10 cellular contexts compared by ENCODE assay signal in genomic region chr17:57881783-57882291, GRCh38. TPM values are rescaled to one million over a fixed set of nuclear protein-coding genes. Genes with fewer than 3 reads are reported as not detected.
DNase-seq lines count a peak whose midpoint lies in the region; ATAC-seq and TF ChIP-seq lines count a peak whose summit lies in the region.
"Had no signal": no experiment of that assay in that cellular context is flagged by ENCODE, and none has a peak within 500 bp of the region (broad histone marks: within the 10 kb centered on the region; RNA-seq: fewer than 3 reads in every experiment).

No MANE protein-coding gene starts in this region.

- H3K27me3 ChIP-seq in RWPE2 (ENCODE audit: insufficient read depth, poor library complexity, severe bottlenecking) (no peaks in the 10 kb centered on the region), neural progenitor cell (no peaks in the 10 kb centered on the region), upper lobe of right lung (no peaks in the 10 kb centered on the region)

- no peaks in the 10 kb centered on the region for H3K9me2 ChIP-seq in OCI-LY7 (ENCODE audit: insufficient read depth, low read length)

- peaks cover 31% of the 10 kb centered on the region for H3K4me1 ChIP-seq in RWPE2 (ENCODE audit: insufficient read depth, poor library complexity, severe bottlenecking)
- peaks cover 26% of the 10 kb centered on the region for H3K4me1 ChIP-seq in neural progenitor cell
- peaks cover 10% of the 10 kb centered on the region for H3K4me1 ChIP-seq in upper lobe of right lung
- peaks cover 3% of the 10 kb centered on the region for H3K4me1 ChIP-seq in OCI-LY7 (ENCODE audit: insufficient read depth, low read length, poor library complexity, severe bottlenecking)

- peaks cover 28% of the 10 kb centered on the region for H3K36me3 Mint-ChIP-seq in neural progenitor cell

- POLR2A ChIA-PET in OCI-LY7 (lab: Charles Lee): no interaction called here

- H3K4me3 Mint-ChIP-seq in neural progenitor cell: no peak overlapping the region

- H3K36me3 ChIP-seq in RWPE2 (ENCODE audit: low read depth) (peaks cover 16% of the 10 kb centered on the region), neural progenitor cell (no peaks in the 10 kb centered on the region), upper lobe of right lung (peaks cover 24% of the 10 kb centered on the region), OCI-LY7 (ENCODE audit: insufficient read depth, low read length) (no peaks in the 10 kb centered on the region)

- H4K20me1 ChIP-seq in neural progenitor cell (ENCODE audit: low read depth): no peaks in the 10 kb centered on the region
- no peaks in the 10 kb centered on the region for H4K20me1 ChIP-seq in OCI-LY7 (ENCODE audit: insufficient read depth, low read length)

- H3K4me1 Mint-ChIP-seq in neural progenitor cell: peaks cover 50% of the 10 kb centered on the region

- ATAC-seq in RWPE2 (ENCODE audit: low read depth) (no peak), upper lobe of right lung (no peak), GM18505 (IDR thresholded peaks at IDR 0.05; ENCODE audit: unreplicated experiment) (no peak)

- peaks cover 2% of the 10 kb centered on the region for H3K9me3 ChIP-seq in RWPE2 (ENCODE audit: severe bottlenecking)
- H3K9me3 ChIP-seq in neural progenitor cell (ENCODE audit: low read depth): no peaks in the 10 kb centered on the region
- no peaks in the 10 kb centered on the region for H3K9me3 ChIP-seq in upper lobe of right lung
- no peaks in the 10 kb centered on the region for H3K9me3 ChIP-seq in OCI-LY7 (ENCODE audit: low read length)

- CTCF ChIA-PET in OCI-LY7 (lab: Charles Lee; ENCODE audit: unreplicated experiment): no interaction called here

- H2AFZ ChIP-seq in neural progenitor cell (replicated peaks): no peak overlapping the region
- no peak overlapping the region for H2AFZ ChIP-seq in OCI-LY7 (ENCODE audit: low read length)

- H3K9ac ChIP-seq in neural progenitor cell: no peak overlapping the region

- DNase-seq in RWPE2 (ENCODE audit: low spot score) (no peak), fibroblast of villous mesenchyme (ENCODE audit: low read depth) (peak; percentile 32), neural progenitor cell (ENCODE audit: low spot score) (no peak), upper lobe of right lung (no peak), SW480 (ENCODE audit: low spot score) (no peak), OCI-LY7 (ENCODE audit: low spot score) (no peak)
- DNase-seq: NCI-H82; stimulated activated CD4-positive, alpha-beta T cell treated with anti-CD3 and anti-CD28 coated beads, Interleukin-4, amount 100 ng/mL, for 4 hours; T-helper 2 cell had no signal

- H3K79me2 ChIP-seq in neural progenitor cell (ENCODE audit: low read depth): no peaks in the 10 kb centered on the region
- no peaks in the 10 kb centered on the region for H3K79me2 ChIP-seq in OCI-LY7 (ENCODE audit: insufficient read depth, low read depth, low read length)

- H3K9me3 Mint-ChIP-seq in neural progenitor cell: no peaks in the 10 kb centered on the region

- peaks cover 5% of the 10 kb centered on the region for H3K27me3 Mint-ChIP-seq in neural progenitor cell (ENCODE audit: insufficient read depth, low read depth)

- H3K4me2 ChIP-seq in neural progenitor cell: no peak overlapping the region
- no peak overlapping the region for H3K4me2 ChIP-seq in OCI-LY7 (ENCODE audit: low read length)

- no peak for TF ChIP-seq POLR2A in GM18505 (IDR thresholded peaks at IDR 0.05; ENCODE audit: borderline replicate concordance, extremely low read depth, insufficient read depth, insufficient read length)

- peak overlapping the region; percentile 76 for H3K27ac Mint-ChIP-seq in neural progenitor cell

- H3F3A ChIP-seq in neural progenitor cell (ENCODE audit: low read depth): peaks cover 14% of the 10 kb centered on the region

- H3K27ac ChIP-seq in RWPE2 (ENCODE audit: poor library complexity, severe bottlenecking) (peak overlapping the region; percentile 98), neural progenitor cell (no peak overlapping the region), upper lobe of right lung (peak overlapping the region; percentile 58), OCI-LY7 (ENCODE audit: low read depth, low read length, poor library complexity, severe bottlenecking) (no peak overlapping the region)

- TF ChIP-seq CTCF in RWPE2 (IDR thresholded peaks at IDR 0.05; ENCODE audit: poor library complexity, severe bottlenecking) (no peak), fibroblast of villous mesenchyme (IDR thresholded peaks at IDR 0.05; ENCODE audit: insufficient read depth, low read depth, low read length) (no peak), neural progenitor cell (IDR thresholded peaks at IDR 0.05) (no peak), upper lobe of right lung (IDR thresholded peaks at IDR 0.05) (no peak), OCI-LY7 (conservative IDR thresholded peaks at IDR 0.05; ENCODE audit: low read length) (no peak)

- H3K4me3 ChIP-seq in RWPE2 (ENCODE audit: severe bottlenecking) (no peak overlapping the region), fibroblast of villous mesenchyme (ENCODE audit: low read depth, low read length) (no peak overlapping the region), neural progenitor cell (no peak overlapping the region), upper lobe of right lung (no peak overlapping the region), OCI-LY7 (ENCODE audit: low read depth, low read length, poor library complexity, severe bottlenecking) (no peak overlapping the region)

- intact Hi-C loops in upper lobe of right lung (cut with DNase I) (no loop called here), OCI-LY7 (cut with micrococcal nuclease; ENCODE audit: unreplicated experiment) (no loop called here)

- BruUV-seq in OCI-LY7 (replicated peaks; lab: Mats Ljungman, UMichigan): no TSS peak

RNA-seq across cellular contexts. Expression of gene MRPS23, which starts 32.0 kb away (rescaled TPM):
- 18.7 and 22.0 TPM in 2 replicates for total RNA-seq in fibroblast of villous mesenchyme
- total RNA-seq in neural progenitor cell (ENCODE audit: low replicate concordance): 16.4 and 33.3 TPM in 2 replicates
- total RNA-seq in upper lobe of right lung: 36.0 TPM
- 46.3 and 50.3 TPM in 2 replicates for total RNA-seq in OCI-LY7 (2014; rRNA removed; shearing (Covaris generic))
- total RNA-seq in OCI-LY7 (2022): 57.3 and 73.5 TPM in 2 replicates

Comparison
In these comparisons a context has a peak if more than half of its experiments do, and no peak if none do; other contexts are left out.
1. H3K27ac ChIP-seq: peak in RWPE2 (single experiment) and upper lobe of right lung (single experiment); none in neural progenitor cell (single experiment) and OCI-LY7 (single experiment).